21 cellular contexts compared by ENCODE assay signal in the genomic region with DNA sequence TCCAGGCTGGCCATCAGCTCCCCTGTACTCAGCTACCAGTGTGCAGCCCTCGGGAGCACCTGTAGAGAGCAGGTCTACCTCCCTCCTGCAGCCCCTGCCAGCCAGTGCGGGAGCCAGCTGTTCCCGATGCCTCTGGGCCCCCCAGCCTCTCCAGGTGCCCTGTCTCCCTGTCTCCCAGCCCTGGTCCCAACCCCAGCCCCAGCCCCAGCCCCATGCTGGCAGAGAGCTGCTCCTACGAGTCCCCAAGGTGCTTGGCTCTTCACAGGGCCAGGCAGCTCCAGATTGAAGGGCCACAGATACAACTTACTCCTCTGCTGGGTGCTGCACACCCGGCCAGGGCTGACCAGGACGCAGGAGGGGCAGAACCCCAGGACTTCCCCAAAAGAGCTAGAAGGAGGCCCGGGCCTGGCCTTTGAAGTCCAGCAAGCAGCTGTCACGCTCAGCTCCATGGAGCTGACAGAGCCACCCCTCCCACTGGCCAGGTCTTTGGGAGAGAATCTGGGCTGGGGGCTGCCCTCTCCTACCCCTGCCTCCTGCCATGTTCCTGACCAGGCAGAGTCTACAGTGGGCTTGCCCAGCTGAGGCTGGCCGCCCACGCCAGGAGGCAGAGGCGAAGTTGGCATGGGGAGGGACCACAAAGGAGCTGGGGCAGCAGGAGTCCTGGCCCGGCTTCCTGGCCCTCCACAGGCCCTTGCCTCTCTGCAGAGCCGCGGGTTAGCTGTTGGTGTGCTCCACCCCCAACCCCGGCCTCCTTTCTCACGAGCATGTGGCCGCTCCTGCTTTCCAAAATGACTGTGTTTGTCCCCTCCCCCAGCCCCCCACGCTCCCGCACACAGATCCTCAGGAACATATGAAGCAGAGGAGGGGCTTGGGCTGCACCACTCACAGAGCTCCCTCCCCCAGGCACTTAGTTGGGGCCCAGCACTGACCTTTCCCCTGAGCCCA. TPM values are rescaled to one million over a fixed set of nuclear protein-coding genes. Genes with fewer than 3 reads are reported as not detected.
A peak's percentile ranks its signal among the peaks of the same experiment; 100 is the strongest.
DNase-seq lines count a peak whose midpoint lies in the region; ATAC-seq and TF ChIP-seq lines count a peak whose summit lies in the region.
"Had no signal": no experiment of that assay in that cellular context is flagged by ENCODE, and none has a peak within 500 bp of the region (broad histone marks: within the 10 kb centered on the region; RNA-seq: fewer than 3 reads in every experiment).

No MANE protein-coding gene starts in this region.

- no peaks in the 10 kb centered on the region for H3F3A ChIP-seq in neural progenitor cell (ENCODE audit: low read depth)

- H2AFZ ChIP-seq in neural progenitor cell (replicated peaks): no peak overlapping the region
- H2AFZ ChIP-seq: hepatocyte had no signal

- H3K36me3 ChIP-seq in ascending aorta (no peaks in the 10 kb centered on the region), cardiac muscle cell (no peaks in the 10 kb centered on the region), neural progenitor cell (no peaks in the 10 kb centered on the region)

- CTCF ChIA-PET in GM10248 (lab: Yijun Ruan, JAX): interaction anchor here (1.1 kb wide), 2 partner anchors 12 to 25 kb away, joined by 3 read pairs; no protein-coding TSS in a partner anchor

- H4K20me1 ChIP-seq in neural progenitor cell (ENCODE audit: low read depth): no peaks in the 10 kb centered on the region

- H3K4me2 ChIP-seq in neural progenitor cell: no peak overlapping the region
- H3K4me2 ChIP-seq: hepatocyte had no signal

- no peak overlapping the region for H3K4me3 Mint-ChIP-seq in neural progenitor cell
- H3K4me3 Mint-ChIP-seq: activated naive CD8-positive, alpha-beta T cell; B cell; T-helper 2 cell treated with Interferon-gamma antibody and Interleukin-4, amounts not matched to agents 5 μg/mL and 100 μg/mL, for 36 hours had no signal

- peaks cover 12% of the 10 kb centered on the region for H3K36me3 Mint-ChIP-seq in neural progenitor cell

- POLR2A ChIA-PET in GM10248 (lab: Yijun Ruan, JAX): no interaction called here

- DNase-seq in Ammon's horn (ENCODE audit: low spot score): peak; percentile 55
- DNase-seq in ascending aorta (ENCODE audit: low spot score in 2 of 2): no peak
- no peak for DNase-seq in cardiac muscle cell (ENCODE audit: low read depth in 1 of 2, low spot score in 1 of 2)
- no peak for DNase-seq in neural progenitor cell (ENCODE audit: low spot score)
- DNase-seq in activated CD4-positive, alpha-beta T cell treated with anti-CD3 and anti-CD28 coated beads, Interleukin-2, amount 50 U/mL, for 4 hours: no peak
- no peak for DNase-seq in GM10248 (ENCODE audit: extremely low spot score)
- DNase-seq: activated CD4-positive, alpha-beta T cell treated with anti-CD3 and anti-CD28 coated beads, Interleukin-2, amount 50 U/mL, for 1 hour; body of pancreas; COR-L47; lower lobe of right lung; MG63; NCI-H1436 treated with DMSO at 0.1 percent for 48 hours; NCI-H69; stomach had no signal

- H3K27me3 Mint-ChIP-seq in neural progenitor cell (ENCODE audit: insufficient read depth, low read depth): no peaks in the 10 kb centered on the region
- H3K27me3 Mint-ChIP-seq: activated naive CD8-positive, alpha-beta T cell had no signal

- peak overlapping the region; percentile 30 for H3K27ac Mint-ChIP-seq in neural progenitor cell
- H3K27ac Mint-ChIP-seq: activated naive CD8-positive, alpha-beta T cell; B cell; T-helper 2 cell treated with Interferon-gamma antibody and Interleukin-4, amounts not matched to agents 5 μg/mL and 100 μg/mL, for 36 hours had no signal

- H3K79me2 ChIP-seq in neural progenitor cell (ENCODE audit: low read depth): no peaks in the 10 kb centered on the region
- H3K79me2 ChIP-seq: hepatocyte had no signal

- no peaks in the 10 kb centered on the region for H3K9me3 Mint-ChIP-seq in neural progenitor cell
- H3K9me3 Mint-ChIP-seq: T-helper 2 cell treated with Interferon-gamma antibody and Interleukin-4, amounts not matched to agents 5 μg/mL and 100 μg/mL, for 36 hours had no signal

- no peak overlapping the region for H3K9ac ChIP-seq in neural progenitor cell

- H3K27ac ChIP-seq in ascending aorta (no peak overlapping the region), cardiac muscle cell (peak overlapping the region; percentile 54), neural progenitor cell (no peak overlapping the region)
- H3K27ac ChIP-seq: body of pancreas, hepatocyte, lower lobe of right lung, stomach, upper lobe of left lung had no signal

- TF ChIP-seq CTCF in ascending aorta (IDR thresholded peaks at IDR 0.05) (no peak), cardiac muscle cell (IDR thresholded peaks at IDR 0.05; ENCODE audit: low read depth, low read length) (no peak), neural progenitor cell (IDR thresholded peaks at IDR 0.05) (no peak), GM10248 (IDR thresholded peaks at IDR 0.05; ENCODE audit: control extremely low read depth, extremely low read depth, low read depth, missing control alignments) (no peak)

- no peaks in the 10 kb centered on the region for H3K4me1 ChIP-seq in ascending aorta
- peaks cover 10% of the 10 kb centered on the region for H3K4me1 ChIP-seq in cardiac muscle cell (ENCODE audit: low read depth)
- no peaks in the 10 kb centered on the region for H3K4me1 ChIP-seq in neural progenitor cell
- H3K4me1 ChIP-seq: body of pancreas, lower lobe of right lung, upper lobe of left lung had no signal

- no peak for ATAC-seq in HG03378 (IDR thresholded peaks at IDR 0.05; ENCODE audit: unreplicated experiment)
- no peak for ATAC-seq in GM19455 (IDR thresholded peaks at IDR 0.05; ENCODE audit: unreplicated experiment)
- ATAC-seq: body of pancreas had no signal

- no peaks in the 10 kb centered on the region for H3K9me3 ChIP-seq in ascending aorta
- H3K9me3 ChIP-seq in cardiac muscle cell (ENCODE audit: low read depth): no peaks in the 10 kb centered on the region
- H3K9me3 ChIP-seq in neural progenitor cell (ENCODE audit: low read depth): no peaks in the 10 kb centered on the region
- H3K9me3 ChIP-seq: body of pancreas, lower lobe of right lung, MG63, stomach, upper lobe of left lung had no signal

- H3K4me3 ChIP-seq in ascending aorta: peak overlapping the region; percentile 8 to 47
- H3K4me3 ChIP-seq in cardiac muscle cell: no peak overlapping the region
- no peak overlapping the region for H3K4me3 ChIP-seq in neural progenitor cell
- H3K4me3 ChIP-seq: body of pancreas, hepatocyte, lower lobe of right lung, MG63, upper lobe of left lung had no signal

- intact Hi-C loops in ascending aorta (cut with DNase I): no loop called here

- H3K27me3 ChIP-seq in ascending aorta: no peaks in the 10 kb centered on the region
- no peaks in the 10 kb centered on the region for H3K27me3 ChIP-seq in cardiac muscle cell
- H3K27me3 ChIP-seq in neural progenitor cell: no peaks in the 10 kb centered on the region
- H3K27me3 ChIP-seq: body of pancreas, hepatocyte, MG63, stomach, upper lobe of left lung had no signal

- peaks cover 17% of the 10 kb centered on the region for H3K4me1 Mint-ChIP-seq in neural progenitor cell
- H3K4me1 Mint-ChIP-seq: B cell had no signal

RNA-seq across cellular contexts. Expression of gene ADAM11, which starts 9.4 kb away (rescaled TPM):
- total RNA-seq in ascending aorta (not detected), cardiac muscle cell (72.3 and 116 TPM in 2 replicates), neural progenitor cell (ENCODE audit: low replicate concordance) (1.4 and 6.9 TPM in 2 replicates)
- polyA plus RNA-seq in cardiac muscle cell: 22.3 and 29.1 TPM in 2 replicates

RNA-seq across cellular contexts. Expression of gene DBF4B, which starts 40.9 kb away (rescaled TPM):
- total RNA-seq in ascending aorta (9.7 TPM), cardiac muscle cell (12.2 and 26.8 TPM in 2 replicates), neural progenitor cell (ENCODE audit: low replicate concordance) (16.4 and 30.6 TPM in 2 replicates)
- polyA plus RNA-seq in cardiac muscle cell: 15.3 and 23.2 TPM in 2 replicates

RNA-seq across cellular contexts. Expression of gene CCDC43, which starts 59.8 kb away (rescaled TPM):
- total RNA-seq in ascending aorta (2.6 TPM), cardiac muscle cell (31.0 and 33.4 TPM in 2 replicates), neural progenitor cell (ENCODE audit: low replicate concordance) (31.3 and 46.5 TPM in 2 replicates)
- 27.7 and 39.2 TPM in 2 replicates for polyA plus RNA-seq in cardiac muscle cell

Comparison
In these comparisons a context has a peak if more than half of its experiments do, and no peak if none do; other contexts are left out.
1. H3K4me3 ChIP-seq: peak in ascending aorta (2 of 2); none in cardiac muscle cell (single experiment) and neural progenitor cell (single experiment).